6 cellular contexts compared by ENCODE assay signal in the genomic region with DNA sequence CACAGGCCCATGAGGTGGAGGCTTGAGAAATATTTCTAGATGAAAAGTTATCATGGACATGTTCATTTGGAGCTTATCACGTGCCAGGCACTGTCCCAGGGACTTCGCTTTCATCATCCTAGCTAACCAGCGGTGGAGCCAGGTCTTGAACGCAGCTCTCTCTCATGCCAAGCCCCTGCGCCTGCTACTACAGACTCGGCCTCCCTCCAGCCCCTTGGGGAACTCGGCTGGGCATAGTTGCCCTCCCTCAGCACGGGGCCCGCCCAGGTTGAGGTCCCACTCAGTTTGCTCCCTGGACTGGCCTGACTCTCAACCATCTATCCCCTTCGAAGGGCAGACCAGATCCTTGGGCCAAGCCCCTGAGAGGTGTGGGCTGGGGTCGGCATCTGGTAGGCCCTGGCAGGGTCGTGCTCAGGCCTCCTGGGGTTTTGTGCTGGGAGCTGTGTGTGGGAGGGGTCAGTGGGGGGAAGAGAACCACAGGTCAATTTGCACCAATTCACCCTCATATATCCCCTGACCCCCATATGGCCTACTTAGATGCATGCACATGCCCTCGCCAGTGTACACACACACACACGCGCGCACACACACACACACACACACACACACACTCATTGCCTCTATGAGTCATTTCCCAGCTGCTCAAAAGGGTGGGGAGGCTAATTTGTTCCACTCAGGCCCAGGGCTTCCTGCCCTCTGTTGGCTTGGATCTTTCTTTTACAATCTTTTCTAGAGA. TPM values are rescaled to one million over a fixed set of nuclear protein-coding genes. Genes with fewer than 3 reads are reported as not detected.
DNase-seq lines count a peak whose midpoint lies in the region; ATAC-seq and TF ChIP-seq lines count a peak whose summit lies in the region.

No MANE protein-coding gene starts in this region.

- H3K4me1 Mint-ChIP-seq in CD4-positive, alpha-beta T cell (ENCODE audit: low read depth), result peaks cover 26% of the 10 kb centered on the region
- H3K4me1 Mint-ChIP-seq in effector memory CD8-positive, alpha-beta T cell (ENCODE audit: low read depth in 2 of 2), result peaks cover 22% of the 10 kb centered on the region in 2 donors

- peak overlapping the region; percentile 77 for H3K27ac Mint-ChIP-seq in CD4-positive, alpha-beta T cell
- peak overlapping the region; percentile 90 to 92 for H3K27ac Mint-ChIP-seq in effector memory CD8-positive, alpha-beta T cell

- POLR2A ChIA-PET in CD4-positive, alpha-beta T cell (lab: Charles Lee), result interaction anchor here (0.6 to 1.8 kb wide), 5 partner anchors 15 to 161 kb away, joined by 3 to 7 read pairs (median 4); partner anchors contain the start of gene ICAM2

- CTCF ChIA-PET in CD4-positive, alpha-beta T cell (lab: Charles Lee), result interaction anchor here (1.0 to 2.8 kb wide), 5 partner anchors 32 to 66 kb away, joined by 3 to 20 read pairs (median 6); partner anchors contain the start of gene GH1

- no peaks in the 10 kb centered on the region for H3K27me3 Mint-ChIP-seq in CD4-positive, alpha-beta T cell
- H3K27me3 Mint-ChIP-seq in effector memory CD8-positive, alpha-beta T cell, result no peaks in the 10 kb centered on the region

- ATAC-seq in CD4-positive, alpha-beta T cell (ENCODE audit: poor library complexity), result peak; percentile 93
- ATAC-seq in SK-N-SH treated with all-trans-retinoic acid at 6 μM for 48 hours (peak; percentile 71), HG03432 (IDR thresholded peaks at IDR 0.05; ENCODE audit: unreplicated experiment) (no peak)
- ATAC-seq in effector memory CD8-positive, alpha-beta T cell (replicated peaks), result peak; percentile 98

- H3K27ac ChIP-seq in CD4-positive, alpha-beta T cell (ENCODE audit: low read depth, low read length), result no peak overlapping the region

- H3K27me3 ChIP-seq in CD4-positive, alpha-beta T cell (ENCODE audit: control insufficient read depth, insufficient read depth, low read length), result no peaks in the 10 kb centered on the region

- H3K9me3 ChIP-seq in CD4-positive, alpha-beta T cell (ENCODE audit: control insufficient read depth, low read length), result peaks cover 6% of the 10 kb centered on the region

- peaks cover 5% of the 10 kb centered on the region for H3K36me3 Mint-ChIP-seq in CD4-positive, alpha-beta T cell (ENCODE audit: low read depth)
- H3K36me3 Mint-ChIP-seq in effector memory CD8-positive, alpha-beta T cell (ENCODE audit: insufficient read depth), result peaks cover 6% of the 10 kb centered on the region

- H3K4me3 Mint-ChIP-seq in CD4-positive, alpha-beta T cell, result peak overlapping the region; percentile 63
- peak overlapping the region; percentile 52 to 56 for H3K4me3 Mint-ChIP-seq in effector memory CD8-positive, alpha-beta T cell

- H3K9me3 Mint-ChIP-seq in CD4-positive, alpha-beta T cell, result peaks cover 2% of the 10 kb centered on the region
- peaks cover 0 to 2% of the 10 kb centered on the region in 2 donors for H3K9me3 Mint-ChIP-seq in effector memory CD8-positive, alpha-beta T cell

- no peak for TF ChIP-seq CTCF in CD4-positive, alpha-beta T cell (IDR thresholded peaks at IDR 0.05)

- intact Hi-C loops in CD4-positive, alpha-beta T cell (cut with DNase I, micrococcal nuclease), result loop anchor here in 1 of 2 experiments (2.0 to 5.0 kb wide), 2 partner anchors 53 to 64 kb away; partner anchors contain the start of gene CD79B

- peak in 7 of 10 experiments; percentile 24 to 69 (median 37) for DNase-seq in CD4-positive, alpha-beta T cell
- DNase-seq in effector memory CD8-positive, alpha-beta T cell, result peak; percentile 50 to 71 (median 65)
- peak; percentile 66 for DNase-seq in stimulated activated CD4-positive, alpha-beta T cell treated with anti-CD3 and anti-CD28 coated beads, Interleukin-15, amount 100 ng/mL, for 24 hours
- DNase-seq in midbrain (lab: John Stamatoyannopoulos, UW), result no peak

TF ChIP-seq in SK-N-SH treated with all-trans-retinoic acid at 6 μM for 48 hours, 23 proteins besides CTCF, POLR2A, EP300 and RAD21:
- TF ChIP-seq PATZ1 (CRISPR knock-in tag; IDR thresholded peaks at IDR 0.05; ENCODE audit: borderline replicate concordance) (peak; percentile 77; the same call in 1 of the 2 replicates), ZFP3 (CRISPR knock-in tag; IDR thresholded peaks at IDR 0.05) (no peak), ARNTL (CRISPR knock-in tag; IDR thresholded peaks at IDR 0.05; ENCODE audit: borderline replicate concordance, low read depth) (no peak), ZNF70 (CRISPR knock-in tag; IDR thresholded peaks at IDR 0.05) (no peak), RARB (CRISPR knock-in tag; IDR thresholded peaks at IDR 0.05) (no peak), SNAI2 (CRISPR knock-in tag; IDR thresholded peaks at IDR 0.05) (no peak), OSR1 (CRISPR knock-in tag; IDR thresholded peaks at IDR 0.05) (no peak)
- TF ChIP-seq, protein P1, sequence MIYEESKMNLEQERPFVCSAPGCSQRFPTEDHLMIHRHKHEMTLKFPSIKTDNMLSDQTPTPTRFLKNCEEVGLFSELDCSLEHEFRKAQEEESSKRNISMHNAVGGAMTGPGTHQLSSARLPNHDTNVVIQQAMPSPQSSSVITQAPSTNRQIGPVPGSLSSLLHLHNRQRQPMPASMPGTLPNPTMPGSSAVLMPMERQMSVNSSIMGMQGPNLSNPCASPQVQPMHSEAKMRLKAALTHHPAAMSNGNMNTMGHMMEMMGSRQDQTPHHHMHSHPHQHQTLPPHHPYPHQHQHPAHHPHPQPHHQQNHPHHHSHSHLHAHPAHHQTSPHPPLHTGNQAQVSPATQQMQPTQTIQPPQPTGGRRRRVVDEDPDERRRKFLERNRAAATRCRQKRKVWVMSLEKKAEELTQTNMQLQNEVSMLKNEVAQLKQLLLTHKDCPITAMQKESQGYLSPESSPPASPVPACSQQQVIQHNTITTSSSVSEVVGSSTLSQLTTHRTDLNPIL (CRISPR knock-in tag; IDR thresholded peaks at IDR 0.05; ENCODE audit: low read depth), result no peak

RNA-seq across cellular contexts. Expression of gene SCN4A, which starts 12.1 kb away (rescaled TPM):
- under 1 TPM in 1 of 2 experiments, not detected in 1; 0.03 TPM for total RNA-seq in CD4-positive, alpha-beta T cell

RNA-seq across cellular contexts. Expression of gene PRR29, which starts 13.3 kb away (rescaled TPM):
- under 1 TPM; 0.56 to 0.71 TPM for total RNA-seq in CD4-positive, alpha-beta T cell

RNA-seq across cellular contexts. Expression of gene ICAM2, which starts 35.6 kb away (rescaled TPM):
- 10 to 100 TPM; 50.6 to 54.7 TPM for total RNA-seq in CD4-positive, alpha-beta T cell

RNA-seq across cellular contexts. Expression of gene CD79B, which starts 52.7 kb away (rescaled TPM):
- total RNA-seq in CD4-positive, alpha-beta T cell, result 1 to 10 TPM; 5.3 to 5.5 TPM
